Comparison of ENCODE assay signal across 10 cellular contexts in genomic region chr1:46204406-46204742, GRCh38. TPM values are rescaled to one million over a fixed set of nuclear protein-coding genes. Genes with fewer than 3 reads are reported as not detected.
A peak's percentile ranks its signal among the peaks of the same experiment; 100 is the strongest.
DNase-seq lines count a peak whose midpoint lies in the region; ATAC-seq, FAIRE-seq and TF ChIP-seq lines count a peak whose summit lies in the region.
"Had no signal": no experiment of that assay in that cellular context is flagged by ENCODE, and none has a peak within 500 bp of the region (broad histone marks: within the 10 kb centered on the region; RNA-seq: fewer than 3 reads in every experiment).

No MANE protein-coding gene starts in this region.

- H2AFZ ChIP-seq in hepatocyte: peak overlapping the region; percentile 99

- POLR2A ChIA-PET in CD4-positive, alpha-beta T cell (lab: Charles Lee): no interaction called here
- POLR2A ChIA-PET in CD4-positive, alpha-beta memory T cell (lab: Charles Lee; ENCODE audit: partially characterized antibody): no interaction called here

- TF ChIP-seq EP300 in sigmoid colon (IDR thresholded peaks at IDR 0.05): no peak

- no peak overlapping the region for H3K27ac Mint-ChIP-seq in CD4-positive, alpha-beta T cell
- H3K27ac Mint-ChIP-seq in CD4-positive, alpha-beta memory T cell: no peak overlapping the region
- H3K27ac Mint-ChIP-seq: T-helper 17 cell had no signal

- no peaks in the 10 kb centered on the region for H3K79me2 ChIP-seq in hepatocyte

- H3K9me3 ChIP-seq in CD4-positive, alpha-beta T cell (ENCODE audit: control insufficient read depth, low read length): no peaks in the 10 kb centered on the region
- no peaks in the 10 kb centered on the region for H3K9me3 ChIP-seq in adipocyte (ENCODE audit: control insufficient read depth, low read length)
- no peaks in the 10 kb centered on the region for H3K9me3 ChIP-seq in hepatocyte (ENCODE audit: low read depth)
- no peaks in the 10 kb centered on the region for H3K9me3 ChIP-seq in sigmoid colon
- H3K9me3 ChIP-seq in CD4-positive, alpha-beta memory T cell (ENCODE audit: control insufficient read depth in 1 of 2, low read length in 2 of 2): no peaks in the 10 kb centered on the region

- H3K4me1 ChIP-seq in adipocyte (ENCODE audit: control insufficient read depth, insufficient read depth, low read length) (peaks cover 11% of the 10 kb centered on the region), hepatocyte (ENCODE audit: insufficient read depth) (peaks cover 7% of the 10 kb centered on the region), sigmoid colon (peaks cover 0 to 30% (median 22%) of the 10 kb centered on the region in 4 donors)
- peaks cover 11% of the 10 kb centered on the region for H3K4me1 ChIP-seq in CD4-positive, alpha-beta memory T cell (ENCODE audit: insufficient read depth, low read length)

- no peak for DNase-seq in CD4-positive, alpha-beta T cell
- DNase-seq in adipocyte (ENCODE audit: low read depth) (no peak), hepatocyte (ENCODE audit: low spot score) (no peak), sigmoid colon (peak; percentile 68), KG1 (lab: John Stamatoyannopoulos, UW) (no peak), RCC 7860 (ENCODE audit: low spot score) (no peak)
- DNase-seq in CD4-positive, alpha-beta memory T cell: no peak
- DNase-seq: T-helper 17 cell had no signal

- H4K20me1 ChIP-seq in hepatocyte (ENCODE audit: insufficient read depth, poor library complexity, severe bottlenecking): no peaks in the 10 kb centered on the region

- H3K36me3 ChIP-seq in adipocyte (ENCODE audit: control insufficient read depth, insufficient read depth, low read length, severe bottlenecking) (no peaks in the 10 kb centered on the region), hepatocyte (replicated peaks; ENCODE audit: insufficient read depth, low read depth) (no peaks in the 10 kb centered on the region), sigmoid colon (no peaks in the 10 kb centered on the region)
- H3K36me3 ChIP-seq in CD4-positive, alpha-beta memory T cell (ENCODE audit: insufficient read depth, low read length): no peaks in the 10 kb centered on the region

- CTCF ChIA-PET in CD4-positive, alpha-beta T cell (lab: Charles Lee): no interaction called here
- CTCF ChIA-PET in CD4-positive, alpha-beta memory T cell (lab: Charles Lee; ENCODE audit: partially characterized antibody): interaction anchor here (1.6 kb wide), 1 partner anchor 19 kb away, joined by 4 read pairs; no protein-coding TSS in a partner anchor

- no peak for ATAC-seq in CD4-positive, alpha-beta T cell (ENCODE audit: poor library complexity)
- no peak for ATAC-seq in GM21723 (IDR thresholded peaks at IDR 0.05; ENCODE audit: unreplicated experiment)
- ATAC-seq: T-helper 17 cell had no signal

- H3K27ac ChIP-seq in CD4-positive, alpha-beta T cell (ENCODE audit: low read depth, low read length): no peak overlapping the region
- no peak overlapping the region for H3K27ac ChIP-seq in hepatocyte
- peak overlapping the region; percentile 80 to 90 (median 85) for H3K27ac ChIP-seq in sigmoid colon
- no peak overlapping the region for H3K27ac ChIP-seq in CD4-positive, alpha-beta memory T cell (ENCODE audit: low read depth, low read length)

- no peaks in the 10 kb centered on the region for H3K27me3 ChIP-seq in CD4-positive, alpha-beta T cell (ENCODE audit: control insufficient read depth, insufficient read depth, low read length)
- H3K27me3 ChIP-seq in adipocyte (replicated peaks; ENCODE audit: control insufficient read depth, insufficient read depth, low read length) (no peaks in the 10 kb centered on the region), hepatocyte (no peaks in the 10 kb centered on the region), sigmoid colon (no peaks in the 10 kb centered on the region)
- no peaks in the 10 kb centered on the region for H3K27me3 ChIP-seq in CD4-positive, alpha-beta memory T cell (ENCODE audit: insufficient read depth, low read length)

- peak overlapping the region; percentile 86 for H3K4me3 ChIP-seq in adipocyte (ENCODE audit: low read length)
- no peak overlapping the region for H3K4me3 ChIP-seq in hepatocyte
- peak overlapping the region; percentile 66 to 87 (median 73) for H3K4me3 ChIP-seq in sigmoid colon
- H3K4me3 ChIP-seq in CD4-positive, alpha-beta memory T cell (ENCODE audit: low read length in 2 of 2): no peak overlapping the region

- TF ChIP-seq POLR2A in sigmoid colon (IDR thresholded peaks at IDR 0.05): no peak

- 82% methylated on average over 5 of the region's 5 CpGs for WGBS in hepatocyte (ENCODE audit: low lambda C conversion rate, missing lambda C conversion rate)
- 51 to 78% methylated on average over 5 of the region's 5 CpGs for WGBS in sigmoid colon, 2 donors

- H3K4me2 ChIP-seq in hepatocyte: peak overlapping the region; percentile 98

- no peaks in the 10 kb centered on the region for H3K9me2 ChIP-seq in hepatocyte (replicated peaks; ENCODE audit: insufficient read depth)

- TF ChIP-seq CTCF in CD4-positive, alpha-beta T cell (IDR thresholded peaks at IDR 0.05): no peak
- TF ChIP-seq CTCF in hepatocyte (IDR thresholded peaks at IDR 0.05; ENCODE audit: poor library complexity): no peak
- TF ChIP-seq CTCF in sigmoid colon (IDR thresholded peaks at IDR 0.05): no peak

- intact Hi-C loops in CD4-positive, alpha-beta T cell (cut with DNase I, micrococcal nuclease): no loop called here
- intact Hi-C loops in sigmoid colon (cut with DNase I): no loop called here
- intact Hi-C loops in CD4-positive, alpha-beta memory T cell (cut with micrococcal nuclease): no loop called here

- no peak for FAIRE-seq in RCC 7860 (lab: Jason Lieb, UNC)

- peaks cover 21% of the 10 kb centered on the region for H3K4me1 Mint-ChIP-seq in CD4-positive, alpha-beta T cell (ENCODE audit: low read depth)
- H3K4me1 Mint-ChIP-seq in CD4-positive, alpha-beta memory T cell: peaks cover 3 to 23% (median 9%) of the 10 kb centered on the region in 4 donors

- H3K36me3 Mint-ChIP-seq in CD4-positive, alpha-beta T cell (ENCODE audit: low read depth): no peaks in the 10 kb centered on the region
- H3K36me3 Mint-ChIP-seq in CD4-positive, alpha-beta memory T cell: peaks cover 0 to 1% of the 10 kb centered on the region in 2 donors

- no peaks in the 10 kb centered on the region for H3K9me3 Mint-ChIP-seq in CD4-positive, alpha-beta T cell
- peaks cover 0 to 3% (median 0%) of the 10 kb centered on the region in 8 donors for H3K9me3 Mint-ChIP-seq in CD4-positive, alpha-beta memory T cell

- peak overlapping the region; percentile 63 for H3K4me3 Mint-ChIP-seq in CD4-positive, alpha-beta T cell
- H3K4me3 Mint-ChIP-seq in CD4-positive, alpha-beta memory T cell: peak overlapping the region in 1 of 8 donors; percentile 46

- H3K9ac ChIP-seq in adipocyte (ENCODE audit: low read length): no peak overlapping the region

- no peaks in the 10 kb centered on the region for H3K27me3 Mint-ChIP-seq in CD4-positive, alpha-beta T cell
- H3K27me3 Mint-ChIP-seq in CD4-positive, alpha-beta memory T cell: peaks cover 0 to 2% of the 10 kb centered on the region in 2 donors

RNA-seq across cellular contexts. Expression of gene LURAP1, which starts 1.2 kb away (rescaled TPM):
- total RNA-seq in CD4-positive, alpha-beta T cell: under 1 TPM in 1 of 2 experiments, not detected in 1; 0.14 TPM
- total RNA-seq in hepatocyte: 0.92 and 1.3 TPM in 2 replicates
- polyA plus RNA-seq in hepatocyte: 0.40 and 1.9 TPM in 2 replicates
- total RNA-seq in sigmoid colon: 10 to 100 TPM in 1 of 4 donors, 1 to 10 TPM in 3; 3.0 to 10.8 (median 9.2) TPM
- under 1 TPM in 2 of 3 donors, not detected in 1; 0.60 to 0.95 TPM for polyA plus RNA-seq in sigmoid colon
- under 1 TPM; 0.86 to 0.93 TPM for total RNA-seq in CD4-positive, alpha-beta memory T cell
- polyA plus RNA-seq in CD4-positive, alpha-beta memory T cell: under 1 TPM in 1 of 2 donors, not detected in 1; 0.20 TPM
- total RNA-seq: T-helper 17 cell had no signal

RNA-seq across cellular contexts. Expression of gene POMGNT1, which starts 6.1 kb away (rescaled TPM):
- total RNA-seq in CD4-positive, alpha-beta T cell: 10 to 100 TPM; 21.1 to 29.0 TPM
- total RNA-seq in hepatocyte: 48.0 and 52.3 TPM in 2 replicates
- polyA plus RNA-seq in hepatocyte: 60.4 and 70.8 TPM in 2 replicates
- 10 to 100 TPM; 29.9 to 37.4 (median 33.5) TPM for total RNA-seq in sigmoid colon
- polyA plus RNA-seq in sigmoid colon: 10 to 100 TPM in 1 of 3 donors, 1 to 10 TPM in 2; 5.5 to 19.8 (median 9.0) TPM
- total RNA-seq in CD4-positive, alpha-beta memory T cell: 10 to 100 TPM; 36.0 to 41.4 TPM
- polyA plus RNA-seq in CD4-positive, alpha-beta memory T cell: 10 to 100 TPM; 31.7 to 37.1 TPM

RNA-seq across cellular contexts. Expression of gene P3R3URF, which starts 28.1 kb away (rescaled TPM):
- not detected for total RNA-seq in CD4-positive, alpha-beta T cell
- total RNA-seq in hepatocyte (not detected in 2 replicates), sigmoid colon (not detected)
- polyA plus RNA-seq in hepatocyte (not detected in 2 replicates), sigmoid colon (not detected)
- total RNA-seq in CD4-positive, alpha-beta memory T cell: not detected
- polyA plus RNA-seq in CD4-positive, alpha-beta memory T cell: not detected
- total RNA-seq: T-helper 17 cell had no signal
- polyA plus RNA-seq: adipose tissue had no signal

RNA-seq across cellular contexts. Expression of gene TSPAN1, which starts 29.5 kb away (rescaled TPM):
- total RNA-seq in CD4-positive, alpha-beta T cell: not detected
- 32.1 and 33.4 TPM in 2 replicates for total RNA-seq in hepatocyte
- polyA plus RNA-seq in hepatocyte: 69.5 and 69.8 TPM in 2 replicates
- total RNA-seq in sigmoid colon: 1 to 10 TPM in 2 of 4 donors, under 1 TPM in 2; 0.95 to 8.9 (median 2.2) TPM
- 1,000 to 10,000 TPM in 1 of 3 donors, 100 to 1,000 TPM in 2; 300 to 1,233 (median 443) TPM for polyA plus RNA-seq in sigmoid colon
- total RNA-seq in CD4-positive, alpha-beta memory T cell: not detected
- not detected for polyA plus RNA-seq in CD4-positive, alpha-beta memory T cell
- total RNA-seq: T-helper 17 cell had no signal

RNA-seq across cellular contexts. Expression of gene RAD54L, which starts 43.2 kb away (rescaled TPM):
- 1 to 10 TPM in 1 of 2 experiments, under 1 TPM in 1; 0.33 to 1.0 TPM for total RNA-seq in CD4-positive, alpha-beta T cell
- 4.3 and 6.2 TPM in 2 replicates for total RNA-seq in hepatocyte
- polyA plus RNA-seq in hepatocyte: 4.2 and 4.9 TPM in 2 replicates
- not detected for total RNA-seq in sigmoid colon
- 10 to 100 TPM in 1 of 3 donors, 1 to 10 TPM in 1, not detected in 1; 1.4 to 11.2 TPM for polyA plus RNA-seq in sigmoid colon
- total RNA-seq in CD4-positive, alpha-beta memory T cell: 1 to 10 TPM; 1.0 to 1.1 TPM
- polyA plus RNA-seq in CD4-positive, alpha-beta memory T cell: under 1 TPM in 1 of 2 donors, not detected in 1; 0.46 TPM

Comparison
In these comparisons a context has a peak if more than half of its experiments do, and no peak if none do; other contexts are left out.
1. H3K27ac ChIP-seq: peak in sigmoid colon (4 of 4); none in CD4-positive, alpha-beta T cell (single experiment), hepatocyte (single experiment) and CD4-positive, alpha-beta memory T cell (single experiment).
2. H3K4me3 ChIP-seq: peak in adipocyte (single experiment) and sigmoid colon (4 of 4); none in hepatocyte (single experiment) and CD4-positive, alpha-beta memory T cell (0 of 2).